ENCODE assay signal across 1 cellular context in the genomic region with DNA sequence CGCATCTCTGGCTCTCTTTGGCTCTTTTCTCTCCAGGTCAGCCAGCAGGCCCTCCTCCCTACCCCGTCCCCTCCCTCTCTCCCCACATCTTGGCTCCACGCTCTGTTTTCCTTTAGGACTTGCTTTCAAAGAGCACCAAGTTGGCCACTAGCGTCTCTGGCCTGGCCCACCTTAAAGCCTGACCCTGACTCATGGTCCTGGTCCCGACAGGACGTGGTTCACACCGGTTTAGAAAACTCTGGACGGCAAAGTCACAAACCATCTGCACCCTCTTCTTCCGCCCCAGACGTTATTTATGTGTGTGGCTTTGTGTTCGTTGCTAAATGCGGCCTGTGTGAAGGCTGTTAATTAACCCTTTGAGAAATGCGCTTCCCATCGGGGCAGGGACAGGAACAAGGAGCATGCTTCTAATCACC.
TF ChIP-seq lines count a peak whose summit lies in the region.

No MANE protein-coding gene starts in this region.

TF ChIP-seq in H1, 55 proteins besides CTCF, POLR2A, EP300 and RAD21 (continued from another document):
- TF ChIP-seq KDM4A (IDR thresholded peaks at IDR 0.05; ENCODE audit: low read depth, low read length, severe bottlenecking) = no peak
